8 cellular contexts compared by ENCODE assay signal in genomic region chr15:84570164-84570692, GRCh38. TPM values are rescaled to one million over a fixed set of nuclear protein-coding genes. Genes with fewer than 3 reads are reported as not detected.
A peak's percentile ranks its signal among the peaks of the same experiment; 100 is the strongest.
DNase-seq lines count a peak whose midpoint lies in the region; ATAC-seq and TF ChIP-seq lines count a peak whose summit lies in the region.

No MANE protein-coding gene starts in this region.

- H3K36me3 ChIP-seq in MG63 (no peaks in the 10 kb centered on the region; the same call in 1 of the 2 replicates), muscle layer of duodenum (ENCODE audit: control insufficient read depth in 1 of 2, insufficient read depth in 2 of 2, low read length in 2 of 2) (no peaks in the 10 kb centered on the region)

- H3K27me3 ChIP-seq in MG63, result no peaks in the 10 kb centered on the region
- H3K27me3 ChIP-seq in muscle layer of duodenum (ENCODE audit: low read depth, low read length), result no peaks in the 10 kb centered on the region

- H3K4me3 ChIP-seq in MG63 (peak overlapping the region; percentile 72), epithelial cell of proximal tubule (ENCODE audit: low read depth, low read length) (peak overlapping the region; percentile 91), muscle layer of duodenum (ENCODE audit: low read depth in 1 of 2, low read length in 2 of 2) (peak overlapping the region; percentile 52 to 80)

- in situ Hi-C loops in GM13977 (cut with MboI; ENCODE audit: low pct_unique_long_range_greater_than_20kb, low sequenced_read_pairs, unreplicated experiment), result no loop called here

- H3K4me1 ChIP-seq in muscle layer of duodenum (ENCODE audit: control insufficient read depth in 1 of 2, insufficient read depth in 2 of 2, low read length in 2 of 2), result no peaks in the 10 kb centered on the region

- peak; percentile 55 for ATAC-seq in stimulated activated naive CD8-positive, alpha-beta T cell treated with anti-CD3 and anti-CD28 coated beads, Interleukin-15, Interleukin-2, amounts not matched to agents 100 U/mL and 50 U/mL, for 24 hours
- ATAC-seq in HG03442 (IDR thresholded peaks at IDR 0.05; ENCODE audit: unreplicated experiment) (no peak), HG02623 (IDR thresholded peaks at IDR 0.05; ENCODE audit: unreplicated experiment) (no peak)

- DNase-seq in GM13977 (ENCODE audit: low spot score) (peak; percentile 52), MG63 (peak; percentile 65), activated T-cell treated with anti-CD3 and anti-CD28 coated beads for 24 hours (ENCODE audit: low read depth) (peak; percentile 4), epithelial cell of proximal tubule (ENCODE audit: low read depth) (no peak)
- DNase-seq in stimulated activated naive CD8-positive, alpha-beta T cell treated with anti-CD3 and anti-CD28 coated beads, Interleukin-15, Interleukin-2, amounts not matched to agents 100 U/mL and 50 U/mL, for 24 hours, result peak; percentile 61

- H3K27ac ChIP-seq in muscle layer of duodenum (ENCODE audit: low read length), result peak overlapping the region; percentile 74

- no peak for TF ChIP-seq CTCF in GM13977 (IDR thresholded peaks at IDR 0.05; ENCODE audit: extremely low read depth, insufficient read depth, missing control alignments)
- no peak for TF ChIP-seq CTCF in epithelial cell of proximal tubule (conservative IDR thresholded peaks at IDR 0.05; ENCODE audit: low read depth, low read length)

- H3K9me3 ChIP-seq in MG63 (no peaks in the 10 kb centered on the region), muscle layer of duodenum (ENCODE audit: control insufficient read depth in 1 of 2, low read length in 2 of 2) (no peaks in the 10 kb centered on the region)

RNA-seq across cellular contexts. Expression of gene ZSCAN2, which starts 30.6 kb away (rescaled TPM):
- 6.9 and 11.0 TPM in 2 replicates for total RNA-seq in MG63 (2014; rRNA removed; shearing (Covaris generic); ENCODE audit: low replicate concordance)
- 22.6 and 34.0 TPM in 2 replicates for total RNA-seq in epithelial cell of proximal tubule
